11 cellular contexts compared by ENCODE assay signal in the genomic region with DNA sequence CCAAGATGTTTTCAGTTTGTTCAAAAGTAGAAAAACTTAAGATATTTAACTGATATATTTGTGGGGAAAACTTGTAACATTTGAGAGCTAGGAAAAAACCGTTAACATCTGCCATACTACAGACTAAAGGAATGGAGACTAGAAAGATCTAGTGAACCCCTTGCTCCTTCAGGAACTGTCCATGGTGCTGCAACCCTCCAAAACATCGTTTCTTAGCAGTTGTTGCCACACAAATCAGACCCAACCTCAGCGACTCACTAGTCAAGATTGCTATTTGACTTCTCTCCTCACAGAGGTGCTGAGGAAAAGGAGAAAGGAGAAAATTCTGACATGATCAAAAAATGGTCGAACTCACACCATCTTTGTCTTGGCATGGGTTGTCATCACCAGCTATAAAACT.
A peak's percentile ranks its signal among the peaks of the same experiment; 100 is the strongest.
DNase-seq lines count a peak whose midpoint lies in the region; ATAC-seq, FAIRE-seq and TF ChIP-seq lines count a peak whose summit lies in the region.
"Had no signal": no experiment of that assay in that cellular context is flagged by ENCODE, and none has a peak within 500 bp of the region (broad histone marks: within the 10 kb centered on the region; RNA-seq: fewer than 3 reads in every experiment).

No MANE protein-coding gene starts in this region.

- H2BK120ac ChIP-seq in neuronal stem cell (ENCODE audit: low read depth, low read length), result no peak overlapping the region

- H3K79me1 ChIP-seq in neuronal stem cell (ENCODE audit: low read depth, low read length), result no peaks in the 10 kb centered on the region

- H3K4me1 Mint-ChIP-seq in activated CD4-positive, alpha-beta T cell treated with anti-CD3 and anti-CD28 coated beads for 36 hours, result no peaks in the 10 kb centered on the region

- H3K4me2 ChIP-seq in OCI-LY7 (ENCODE audit: low read length) (no peak overlapping the region), endothelial cell of umbilical vein (ENCODE audit: insufficient read depth, low read length) (no peak overlapping the region), neuronal stem cell (ENCODE audit: insufficient read depth, low read length, poor library complexity, severe bottlenecking) (no peak overlapping the region)

- H2BK15ac ChIP-seq in neuronal stem cell (ENCODE audit: low read length), result no peak overlapping the region

- no peak overlapping the region for H4K8ac ChIP-seq in neuronal stem cell (ENCODE audit: low read depth, low read length)

- H3K4me3 ChIP-seq in OCI-LY7 (ENCODE audit: low read depth, low read length, poor library complexity, severe bottlenecking) (no peak overlapping the region), endothelial cell of umbilical vein (replicated peaks in 1 of 3; ENCODE audit: insufficient read depth in 1 of 3, low read depth in 1 of 3, low read length in 3 of 3) (no peak overlapping the region), neuronal stem cell (ENCODE audit: low read length in 2 of 2) (no peak overlapping the region)
- H3K4me3 ChIP-seq: left ventricle myocardium inferior had no signal

- dilution Hi-C loops in endothelial cell of umbilical vein (cut with MboI; ENCODE audit: extremely low pct_ligation_motif_present, low sequenced_read_pairs), result no loop called here

- H3K4me1 ChIP-seq in OCI-LY7 (ENCODE audit: insufficient read depth, low read length, poor library complexity, severe bottlenecking) (no peaks in the 10 kb centered on the region), endothelial cell of umbilical vein (ENCODE audit: control insufficient read depth, extremely low read depth, insufficient read depth, low read length) (no peaks in the 10 kb centered on the region), neuronal stem cell (ENCODE audit: control insufficient read depth in 2 of 2, insufficient read depth in 1 of 2, low read depth in 1 of 2, low read length in 2 of 2) (no peaks in the 10 kb centered on the region)
- H3K4me1 ChIP-seq: left ventricle myocardium inferior had no signal

- no peaks in the 10 kb centered on the region for H3K36me3 Mint-ChIP-seq in activated CD4-positive, alpha-beta T cell treated with anti-CD3 and anti-CD28 coated beads for 36 hours (ENCODE audit: low read depth)

- no peak overlapping the region for H2BK5ac ChIP-seq in neuronal stem cell (ENCODE audit: low read length)

- TF ChIP-seq CTCF in OCI-LY7 (conservative IDR thresholded peaks at IDR 0.05; ENCODE audit: low read length), result no peak
- no peak for TF ChIP-seq CTCF in endothelial cell of umbilical vein (IDR thresholded peaks at IDR 0.05; ENCODE audit: extremely low read depth in 1 of 2, insufficient read depth in 1 of 2, low read depth in 1 of 2, low read length in 2 of 2)

- intact Hi-C loops in activated CD4-positive, alpha-beta T cell treated with anti-CD3 and anti-CD28 coated beads for 36 hours (cut with DNase I, micrococcal nuclease), result no loop called here
- intact Hi-C loops in OCI-LY7 (cut with micrococcal nuclease; ENCODE audit: unreplicated experiment), result no loop called here
- intact Hi-C loops in endothelial cell of umbilical vein (cut with micrococcal nuclease), result no loop called here

- no peak overlapping the region for H2AK5ac ChIP-seq in neuronal stem cell (ENCODE audit: low read depth, low read length)

- H3K23ac ChIP-seq in neuronal stem cell (ENCODE audit: low read depth, low read length, poor library complexity), result no peak overlapping the region

- peaks cover 2% of the 10 kb centered on the region for H3K9me3 Mint-ChIP-seq in activated CD4-positive, alpha-beta T cell treated with anti-CD3 and anti-CD28 coated beads for 36 hours (ENCODE audit: low read depth)

- TF ChIP-seq POLR2A in endothelial cell of umbilical vein (IDR thresholded peaks at IDR 0.05; ENCODE audit: low read depth, low read length), result no peak
- TF ChIP-seq POLR2A in GM12891 (IDR thresholded peaks at IDR 0.05; ENCODE audit: low read depth, low read length), result no peak

- no peaks in the 10 kb centered on the region for H3K9me1 ChIP-seq in endothelial cell of umbilical vein (replicated peaks; ENCODE audit: control insufficient read depth, extremely low read depth, insufficient read depth, low read length)

- POLR2A ChIA-PET in activated CD4-positive, alpha-beta T cell treated with anti-CD3 and anti-CD28 coated beads for 36 hours (lab: Charles Lee), result no interaction called here
- POLR2A ChIA-PET in OCI-LY7 (lab: Charles Lee) (interaction anchor here (1.5 kb wide), 1 partner anchor 17 kb away, joined by 3 read pairs; no protein-coding TSS in a partner anchor), endothelial cell of umbilical vein (lab: Charles Lee) (no interaction called here)

- no peak overlapping the region for H3K4me3 Mint-ChIP-seq in activated CD4-positive, alpha-beta T cell treated with anti-CD3 and anti-CD28 coated beads for 36 hours

- no peak for ATAC-seq in activated CD4-positive, alpha-beta T cell treated with anti-CD3 and anti-CD28 coated beads for 36 hours
- no peak for ATAC-seq in HG03135 (IDR thresholded peaks at IDR 0.05; ENCODE audit: unreplicated experiment)
- no peak for ATAC-seq in GM19395 (IDR thresholded peaks at IDR 0.05; ENCODE audit: unreplicated experiment)

- no peak overlapping the region for H3K4ac ChIP-seq in neuronal stem cell (ENCODE audit: low read length)

- H2BK12ac ChIP-seq in neuronal stem cell (ENCODE audit: low read length), result no peak overlapping the region

- H3K18ac ChIP-seq in neuronal stem cell (ENCODE audit: low read length), result no peak overlapping the region

- no peaks in the 10 kb centered on the region for H3K27me3 Mint-ChIP-seq in activated CD4-positive, alpha-beta T cell treated with anti-CD3 and anti-CD28 coated beads for 36 hours

- no peak overlapping the region for H3K27ac Mint-ChIP-seq in activated CD4-positive, alpha-beta T cell treated with anti-CD3 and anti-CD28 coated beads for 36 hours

- H4K91ac ChIP-seq in neuronal stem cell (ENCODE audit: low read depth, low read length, poor library complexity), result no peak overlapping the region

- H3K27me3 ChIP-seq in endothelial cell of umbilical vein (ENCODE audit: control insufficient read depth in 2 of 2, insufficient read depth in 2 of 2, low read length in 2 of 2), result no peaks in the 10 kb centered on the region
- no peaks in the 10 kb centered on the region for H3K27me3 ChIP-seq in neuronal stem cell (ENCODE audit: control insufficient read depth in 3 of 3, insufficient read depth in 3 of 3, low read depth in 1 of 3, low read length in 3 of 3)

- H3K9ac ChIP-seq in endothelial cell of umbilical vein (replicated peaks; ENCODE audit: extremely low read depth, insufficient read depth, low read length), result no peak overlapping the region
- no peak overlapping the region for H3K9ac ChIP-seq in neuronal stem cell (ENCODE audit: low read depth, low read length, poor library complexity)

- CTCF ChIA-PET in activated CD4-positive, alpha-beta T cell treated with anti-CD3 and anti-CD28 coated beads for 36 hours (lab: Charles Lee), result interaction anchor here (1.0 kb wide), 1 partner anchor 11 kb away, joined by 4 read pairs; no protein-coding TSS in a partner anchor
- CTCF ChIA-PET in OCI-LY7 (lab: Charles Lee; ENCODE audit: unreplicated experiment), result no interaction called here
- CTCF ChIA-PET in endothelial cell of umbilical vein (lab: Charles Lee), result no interaction called here

- H4K20me1 ChIP-seq in OCI-LY7 (ENCODE audit: insufficient read depth, low read length), result no peaks in the 10 kb centered on the region
- no peaks in the 10 kb centered on the region for H4K20me1 ChIP-seq in endothelial cell of umbilical vein (replicated peaks; ENCODE audit: control insufficient read depth, extremely low read depth, insufficient read depth, low read length)

- H2AFZ ChIP-seq in OCI-LY7 (ENCODE audit: low read length) (no peak overlapping the region), endothelial cell of umbilical vein (ENCODE audit: low read depth, low read length) (no peak overlapping the region), neuronal stem cell (ENCODE audit: low read length) (no peak overlapping the region)

- no peaks in the 10 kb centered on the region for H3K9me2 ChIP-seq in OCI-LY7 (ENCODE audit: insufficient read depth, low read length)

- DNase-seq in activated CD4-positive, alpha-beta T cell treated with anti-CD3 and anti-CD28 coated beads for 36 hours, result peak; percentile 7
- DNase-seq in activated CD4-positive, alpha-beta T cell treated with anti-CD3 and anti-CD28 coated beads, Interleukin-2, amount 50 U/mL, for 4 hours, result no peak
- DNase-seq in OCI-LY7 (ENCODE audit: low spot score) (peak; percentile 9), endothelial cell of umbilical vein (ENCODE audit: low read depth, low spot score) (peak; percentile 1), neuronal stem cell (ENCODE audit: low spot score) (peak; percentile 75), GM12891 (ENCODE audit: insufficient read length, low spot score) (no peak)
- DNase-seq: activated naive CD4-positive, alpha-beta T cell; left ventricle myocardium inferior; NK-92 treated with Interleukin-12 subunit alpha and Interleukin-12 subunit beta, amount 100 ng/mL, for 24 hours had no signal

- BruUV-seq in OCI-LY7 (replicated peaks; lab: Mats Ljungman, UMichigan), result no TSS peak
- BruUV-seq in endothelial cell of umbilical vein (replicated peaks; lab: Mats Ljungman, UMichigan), result no TSS peak

- H3K14ac ChIP-seq in neuronal stem cell (ENCODE audit: low read length), result no peak overlapping the region

- H3K9me3 ChIP-seq in OCI-LY7 (ENCODE audit: low read length) (no peaks in the 10 kb centered on the region), endothelial cell of umbilical vein (replicated peaks; ENCODE audit: control insufficient read depth, insufficient read depth, low read length) (no peaks in the 10 kb centered on the region), neuronal stem cell (replicated peaks in 1 of 2; ENCODE audit: control insufficient read depth in 2 of 2, insufficient read depth in 1 of 2, low read depth in 1 of 2, low read length in 2 of 2) (no peaks in the 10 kb centered on the region)
- H3K9me3 ChIP-seq: left ventricle myocardium inferior had no signal

- no CpG with 5 or more reads among the region's 4 CpGs for WGBS in neuronal stem cell (ENCODE audit: extremely low coverage in 2 of 2, insufficient read length in 2 of 2, insufficient replicate concordance in 1 of 2), 2 donors

- H3K36me3 ChIP-seq in OCI-LY7 (ENCODE audit: insufficient read depth, low read length) (no peaks in the 10 kb centered on the region), endothelial cell of umbilical vein (ENCODE audit: control insufficient read depth in 2 of 2, extremely low read depth in 1 of 2, insufficient read depth in 2 of 2, low read length in 2 of 2) (no peaks in the 10 kb centered on the region), neuronal stem cell (replicated peaks in 1 of 2; ENCODE audit: control insufficient read depth in 2 of 2, insufficient read depth in 2 of 2, low read length in 2 of 2) (peaks cover 0 to 24% of the 10 kb centered on the region in 2 donors)
- H3K36me3 ChIP-seq: left ventricle myocardium inferior had no signal

- H3K79me2 ChIP-seq in OCI-LY7 (ENCODE audit: insufficient read depth, low read depth, low read length), result no peaks in the 10 kb centered on the region
- no peaks in the 10 kb centered on the region for H3K79me2 ChIP-seq in endothelial cell of umbilical vein (ENCODE audit: control insufficient read depth, insufficient read depth, low read length)

- no peak for FAIRE-seq in endothelial cell of umbilical vein (lab: Jason Lieb, UNC)
- FAIRE-seq in GM12891 (lab: Jason Lieb, UNC), result no peak

- no peak overlapping the region for H3K27ac ChIP-seq in OCI-LY7 (ENCODE audit: low read depth, low read length, poor library complexity, severe bottlenecking)
- no peak overlapping the region for H3K27ac ChIP-seq in endothelial cell of umbilical vein (ENCODE audit: insufficient read depth, low read depth, low read length)
- no peak overlapping the region for H3K27ac ChIP-seq in neuronal stem cell (replicated peaks; ENCODE audit: low read length)
- H3K27ac ChIP-seq: left ventricle myocardium inferior had no signal

Comparison
In these comparisons a context has a peak if more than half of its experiments do, and no peak if none do; other contexts are left out.
1. DNase-seq: peak in activated CD4-positive, alpha-beta T cell treated with anti-CD3 and anti-CD28 coated beads for 36 hours (single experiment), OCI-LY7 (single experiment), endothelial cell of umbilical vein (single experiment) and neuronal stem cell (single experiment); none in activated CD4-positive, alpha-beta T cell treated with anti-CD3 and anti-CD28 coated beads, Interleukin-2, amount 50 U/mL, for 4 hours (0 of 2) and GM12891 (single experiment).